In genomic region chr6:7671581-7671980, GRCh38 we compare ENCODE assay signal across 25 cellular contexts. TPM values are rescaled to one million over a fixed set of nuclear protein-coding genes. Genes with fewer than 3 reads are reported as not detected.
A peak's percentile ranks its signal among the peaks of the same experiment; 100 is the strongest.
DNase-seq lines count a peak whose midpoint lies in the region; ATAC-seq and TF ChIP-seq lines count a peak whose summit lies in the region.
"Had no signal": no experiment of that assay in that cellular context is flagged by ENCODE, and none has a peak within 500 bp of the region (broad histone marks: within the 10 kb centered on the region; RNA-seq: fewer than 3 reads in every experiment).

No MANE protein-coding gene starts in this region.

- no peaks in the 10 kb centered on the region for H4K20me1 ChIP-seq in mammary epithelial cell (ENCODE audit: insufficient read depth, low read length)

- TF ChIP-seq CTCF in mammary epithelial cell (conservative IDR thresholded peaks at IDR 0.05 in 1 of 2, IDR thresholded peaks at IDR 0.05 in 1 of 2; ENCODE audit: extremely low read depth in 1 of 2, insufficient read depth in 1 of 2, low read depth in 1 of 2, low read length in 2 of 2) (no peak), MCF 10A (IDR thresholded peaks at IDR 0.05; ENCODE audit: unreplicated experiment) (no peak), choroid plexus epithelial cell (conservative IDR thresholded peaks at IDR 0.05; ENCODE audit: low read depth, low read length) (no peak), mesothelial cell of epicardium (IDR thresholded peaks at IDR 0.05; ENCODE audit: unreplicated experiment) (no peak), left ventricle myocardium inferior (IDR thresholded peaks at IDR 0.05; ENCODE audit: borderline replicate concordance) (no peak)

- H3K4me3 Mint-ChIP-seq in MCF 10A (ENCODE audit: unreplicated experiment) (no peak overlapping the region), mesothelial cell of epicardium (no peak overlapping the region)
- H3K4me3 Mint-ChIP-seq: activated CD8-positive, alpha-beta memory T cell treated with anti-CD3 and anti-CD28 coated beads, Interleukin-2, amount 10 ng/mL, durations not matched to agents 7 days and 5 days; activated naive CD8-positive, alpha-beta T cell treated with anti-CD3 and anti-CD28 coated beads, Interleukin-2, amount 10 ng/mL, durations not matched to agents 7 days and 5 days; activated T-helper 17 cell treated with anti-CD3 and anti-CD28 coated beads, Interleukin-2, amount 50 U/mL, for 72 hours; brain; natural killer cell had no signal

- H3K4me1 Mint-ChIP-seq in MCF 10A (ENCODE audit: insufficient read depth, unreplicated experiment) (peaks cover 22% of the 10 kb centered on the region), mesothelial cell of epicardium (peaks cover 40% of the 10 kb centered on the region)
- H3K4me1 Mint-ChIP-seq: activated CD8-positive, alpha-beta memory T cell treated with anti-CD3 and anti-CD28 coated beads, Interleukin-2, amount 10 ng/mL, durations not matched to agents 7 days and 5 days; activated naive CD8-positive, alpha-beta T cell treated with anti-CD3 and anti-CD28 coated beads, Interleukin-2, amount 10 ng/mL, durations not matched to agents 7 days and 5 days; activated T-helper 17 cell treated with anti-CD3 and anti-CD28 coated beads, Interleukin-2, amount 50 U/mL, for 72 hours; natural killer cell had no signal

- H3K4me2 ChIP-seq in mammary epithelial cell (ENCODE audit: insufficient read depth, low read depth, low read length) = no peak overlapping the region

- in situ Hi-C loops in mammary epithelial cell (cut with MboI; ENCODE audit: low sequenced_read_pairs in 2 of 2) = no loop called here

- no TSS peak for BruUV-seq in mammary epithelial cell (replicated peaks; lab: Mats Ljungman, UMichigan)
- no TSS peak for BruUV-seq in MCF 10A (replicated peaks; lab: Mats Ljungman, UMichigan)

- ATAC-seq in Right ventricle myocardium superior (ENCODE audit: poor library complexity) (no peak), HG03469 (IDR thresholded peaks at IDR 0.05; ENCODE audit: unreplicated experiment) (no peak), GM19467 (IDR thresholded peaks at IDR 0.05; ENCODE audit: unreplicated experiment) (no peak)
- ATAC-seq: activated CD8-positive, alpha-beta memory T cell treated with anti-CD3 and anti-CD28 coated beads, Interleukin-2, amount 10 ng/mL, durations not matched to agents 7 days and 5 days; activated T-helper 17 cell treated with anti-CD3 and anti-CD28 coated beads, Interleukin-2, amount 50 U/mL, for 72 hours; natural killer cell had no signal

- intact Hi-C loops in mammary epithelial cell (cut with micrococcal nuclease) = loop anchor here (1.0 to 5.0 kb wide), 2 partner anchors 27 to 51 kb away; no protein-coding TSS in a partner anchor
- intact Hi-C loops in MCF 10A (cut with micrococcal nuclease) = no loop called here
- intact Hi-C loops in Right ventricle myocardium superior (cut with DNase I) = no loop called here
- intact Hi-C loops in left ventricle myocardium inferior (cut with micrococcal nuclease) = no loop called here

- H3K27me3 ChIP-seq in mammary epithelial cell (ENCODE audit: insufficient read depth, low read length) (no peaks in the 10 kb centered on the region), left ventricle myocardium inferior (ENCODE audit: low read depth) (peaks cover 39% of the 10 kb centered on the region)
- H3K27me3 ChIP-seq: SJSA1 had no signal

- H2AFZ ChIP-seq in mammary epithelial cell (ENCODE audit: low read depth, low read length) = no peak overlapping the region

- CTCF ChIA-PET in mammary epithelial cell (lab: Charles Lee; ENCODE audit: low non-redundant PET) (interaction anchor here (0.5 kb wide), 1 partner anchor 1162 kb away, joined by 3 read pairs; no protein-coding TSS in a partner anchor), MCF 10A (lab: Yijun Ruan, JAX) (interaction anchor here (0.7 to 1.7 kb wide), 5 partner anchors 19 to 396 kb away, joined by 3 to 5 read pairs (median 3); no protein-coding TSS in a partner anchor)

- no peaks in the 10 kb centered on the region for H3K79me2 ChIP-seq in mammary epithelial cell (ENCODE audit: insufficient read depth, low read length)

- H3K9me3 ChIP-seq in mammary epithelial cell (replicated peaks; ENCODE audit: insufficient read depth, low read length) (no peaks in the 10 kb centered on the region), left ventricle myocardium inferior (replicated peaks) (no peaks in the 10 kb centered on the region)
- H3K9me3 ChIP-seq: SJSA1, spleen had no signal

- H3K9ac ChIP-seq in mammary epithelial cell (ENCODE audit: insufficient read depth, low read length) = no peak overlapping the region

- H3K27ac ChIP-seq in mammary epithelial cell (ENCODE audit: insufficient read depth, low read depth, low read length) (peak overlapping the region; percentile 25), left ventricle myocardium inferior (replicated peaks) (no peak overlapping the region)
- H3K27ac ChIP-seq: 22Rv1, C4-2B, HL-60, SJSA1, spleen had no signal

- H3K9me3 Mint-ChIP-seq in MCF 10A (ENCODE audit: unreplicated experiment) (no peaks in the 10 kb centered on the region), mesothelial cell of epicardium (no peaks in the 10 kb centered on the region)
- H3K9me3 Mint-ChIP-seq: activated naive CD8-positive, alpha-beta T cell treated with anti-CD3 and anti-CD28 coated beads, Interleukin-2, amount 10 ng/mL, durations not matched to agents 7 days and 5 days; activated T-helper 17 cell treated with anti-CD3 and anti-CD28 coated beads, Interleukin-2, amount 50 U/mL, for 72 hours; natural killer cell had no signal

- H3K27me3 Mint-ChIP-seq in MCF 10A (ENCODE audit: insufficient read depth, unreplicated experiment) (no peaks in the 10 kb centered on the region), mesothelial cell of epicardium (ENCODE audit: low read depth) (peaks cover 2% of the 10 kb centered on the region)

- H3K36me3 ChIP-seq in mammary epithelial cell (ENCODE audit: insufficient read depth, low read length) = no peaks in the 10 kb centered on the region
- no peaks in the 10 kb centered on the region for H3K36me3 ChIP-seq in left ventricle myocardium inferior
- H3K36me3 ChIP-seq: SJSA1, spleen had no signal

- H3K27ac Mint-ChIP-seq in MCF 10A (ENCODE audit: low read depth, unreplicated experiment) (no peak overlapping the region), mesothelial cell of epicardium (peak overlapping the region; percentile 34)
- H3K27ac Mint-ChIP-seq: activated CD8-positive, alpha-beta memory T cell treated with anti-CD3 and anti-CD28 coated beads, Interleukin-2, amount 10 ng/mL, durations not matched to agents 7 days and 5 days; activated naive CD8-positive, alpha-beta T cell treated with anti-CD3 and anti-CD28 coated beads, Interleukin-2, amount 10 ng/mL, durations not matched to agents 7 days and 5 days; activated T-helper 17 cell treated with anti-CD3 and anti-CD28 coated beads, Interleukin-2, amount 50 U/mL, for 72 hours; brain; natural killer cell had no signal

- POLR2A ChIA-PET in MCF 10A (lab: Yijun Ruan, JAX) = interaction anchor here (0.5 to 2.3 kb wide), 7 partner anchors 10 to 335 kb away, joined by 3 to 10 read pairs (median 4); no protein-coding TSS in a partner anchor

- no peaks in the 10 kb centered on the region for H3K36me3 Mint-ChIP-seq in MCF 10A (ENCODE audit: insufficient read depth, unreplicated experiment)
- H3K36me3 Mint-ChIP-seq in mesothelial cell of epicardium = no peaks in the 10 kb centered on the region
- H3K36me3 Mint-ChIP-seq: activated CD8-positive, alpha-beta memory T cell treated with anti-CD3 and anti-CD28 coated beads, Interleukin-2, amount 10 ng/mL, durations not matched to agents 7 days and 5 days; activated naive CD8-positive, alpha-beta T cell treated with anti-CD3 and anti-CD28 coated beads, Interleukin-2, amount 10 ng/mL, durations not matched to agents 7 days and 5 days; brain; natural killer cell had no signal

- H3K4me1 ChIP-seq in mammary epithelial cell (ENCODE audit: insufficient read depth, low read length) (peaks cover 35% of the 10 kb centered on the region), left ventricle myocardium inferior (peaks cover 19% of the 10 kb centered on the region)

- DNase-seq in mammary epithelial cell (no peak), MCF 10A (ENCODE audit: unreplicated experiment) (no peak), choroid plexus epithelial cell (ENCODE audit: low read depth) (peak; percentile 28), mesothelial cell of epicardium (ENCODE audit: low spot score in 2 of 2, unreplicated experiment in 2 of 2) (no peak), Right ventricle myocardium superior (no peak), left ventricle myocardium inferior (no peak)
- DNase-seq: activated CD4-positive, alpha-beta T cell treated with anti-CD3 and anti-CD28 coated beads for 48 hours; activated CD8-positive, alpha-beta memory T cell treated with anti-CD3 and anti-CD28 coated beads, Interleukin-2, amount 10 ng/mL, durations not matched to agents 7 days and 5 days; activated naive CD8-positive, alpha-beta T cell treated with anti-CD3 and anti-CD28 coated beads, Interleukin-2, amount 10 ng/mL, durations not matched to agents 7 days and 5 days; mesendoderm; natural killer cell; NCI-H1436; NCI-H526; posterior cingulate gyrus; spleen had no signal

- H3K4me3 ChIP-seq in mammary epithelial cell (replicated peaks in 1 of 3; ENCODE audit: insufficient read depth in 1 of 3, low read depth in 2 of 3, low read length in 3 of 3) (no peak overlapping the region), choroid plexus epithelial cell (ENCODE audit: low read depth, low read length) (no peak overlapping the region), left ventricle myocardium inferior (no peak overlapping the region)
- H3K4me3 ChIP-seq: coronary artery, SJSA1, spleen had no signal

- WGBS in mammary epithelial cell (ENCODE audit: low coverage, missing lambda C conversion rate) = 98% methylated on average over 3 of the region's 3 CpGs

- dilution Hi-C loops in mammary epithelial cell (cut with HindIII; ENCODE audit: low sequenced_read_pairs) = no loop called here

RNA-seq across cellular contexts. Expression of gene BMP6, which starts 54.3 kb away (rescaled TPM):
- 1 to 10 TPM in 1 of 2 donors, under 1 TPM in 1; 0.33 to 1.2 TPM for total RNA-seq in mammary epithelial cell
- polyA plus RNA-seq in mammary epithelial cell = 4.2 TPM
- polyA minus RNA-seq in mammary epithelial cell = 12.1 TPM
- total RNA-seq in MCF 10A (2022) = 0.12 and 0.56 TPM in 2 replicates
- 3.5 to 4.2 TPM (median 3.6 TPM) in 3 replicates for total RNA-seq in mesothelial cell of epicardium
- total RNA-seq in Right ventricle myocardium superior = 2.6 TPM
- 5.2 TPM for total RNA-seq in left ventricle myocardium inferior
- total RNA-seq: activated CD8-positive, alpha-beta memory T cell treated with anti-CD3 and anti-CD28 coated beads, Interleukin-2, amount 10 ng/mL, durations not matched to agents 7 days and 5 days; activated naive CD8-positive, alpha-beta T cell treated with anti-CD3 and anti-CD28 coated beads, Interleukin-2, amount 10 ng/mL, durations not matched to agents 7 days and 5 days; T-helper 1 cell treated with Interleukin-12 subunit alpha and Interleukin-12 subunit beta and Interleukin-4 antibody, amounts not matched to agents 30 ng/mL and 1 ng/mL, for 36 hours had no signal
